ENCODE assay signal across 14 cellular contexts in genomic region chr11:119258180-119258579, GRCh38. TPM values are rescaled to one million over a fixed set of nuclear protein-coding genes. Genes with fewer than 3 reads are reported as not detected.
DNase-seq lines count a peak whose midpoint lies in the region; ATAC-seq and TF ChIP-seq lines count a peak whose summit lies in the region.
"Had no signal": no experiment of that assay in that cellular context is flagged by ENCODE, and none has a peak within 500 bp of the region (broad histone marks: within the 10 kb centered on the region; RNA-seq: fewer than 3 reads in every experiment).

No MANE protein-coding gene starts in this region.

- WGBS in neuronal stem cell (ENCODE audit: extremely low coverage in 2 of 2, insufficient read length in 2 of 2, insufficient replicate concordance in 1 of 2), 2 donors = no CpG with 5 or more reads among the region's 5 CpGs

- H3K36me3 ChIP-seq in Loucy (ENCODE audit: insufficient read depth, low read length) (no peaks in the 10 kb centered on the region), neuronal stem cell (replicated peaks in 1 of 2; ENCODE audit: control insufficient read depth in 2 of 2, insufficient read depth in 2 of 2, low read length in 2 of 2) (peaks cover 0 to 6% of the 10 kb centered on the region in 2 donors)
- H3K36me3 ChIP-seq: adrenal gland, SJCRH30 had no signal

- H3K4me3 ChIP-seq in Loucy (ENCODE audit: low read length, poor library complexity, severe bottlenecking) (peak overlapping the region; percentile 36), neuronal stem cell (ENCODE audit: low read length in 2 of 2) (no peak overlapping the region)
- H3K4me3 ChIP-seq: adrenal gland, SJCRH30, tibial artery had no signal

- H2AFZ ChIP-seq in Loucy (ENCODE audit: low read length) (no peak overlapping the region), neuronal stem cell (ENCODE audit: low read length) (no peak overlapping the region)

- peak overlapping the region; percentile 86 for H3K27ac Mint-ChIP-seq in activated CD4-positive, alpha-beta T cell treated with anti-CD3 and anti-CD28 coated beads, Interleukin-2, amount 10 ng/mL, durations not matched to agents 24 days and 14 days
- H3K27ac Mint-ChIP-seq in activated T-helper 17 cell treated with anti-CD3 and anti-CD28 coated beads, Interleukin-2, amount 50 U/mL, for 72 hours = peak overlapping the region; percentile 14

- ATAC-seq in activated T-helper 17 cell treated with anti-CD3 and anti-CD28 coated beads, Interleukin-2, amount 50 U/mL, for 72 hours (replicated peaks) = no peak

- H3K4me1 ChIP-seq in Loucy (ENCODE audit: insufficient read depth, low read length, poor library complexity, severe bottlenecking) = peaks cover 30% of the 10 kb centered on the region
- H3K4me1 ChIP-seq in neuronal stem cell (ENCODE audit: control insufficient read depth in 2 of 2, insufficient read depth in 1 of 2, low read depth in 1 of 2, low read length in 2 of 2) = peaks cover 0 to 1% of the 10 kb centered on the region in 2 donors
- H3K4me1 ChIP-seq: SJCRH30 had no signal

- no peak overlapping the region for H2AK5ac ChIP-seq in neuronal stem cell (ENCODE audit: low read depth, low read length)

- H4K20me1 ChIP-seq in Loucy (ENCODE audit: insufficient read depth, low read length, poor library complexity, severe bottlenecking) = no peaks in the 10 kb centered on the region

- H3K4me1 Mint-ChIP-seq in activated CD4-positive, alpha-beta T cell treated with anti-CD3 and anti-CD28 coated beads, Interleukin-2, amount 10 ng/mL, durations not matched to agents 24 days and 14 days = peaks cover 44% of the 10 kb centered on the region
- H3K4me1 Mint-ChIP-seq in activated T-helper 17 cell treated with anti-CD3 and anti-CD28 coated beads, Interleukin-2, amount 50 U/mL, for 72 hours = peaks cover 44% of the 10 kb centered on the region

- H3K79me1 ChIP-seq in neuronal stem cell (ENCODE audit: low read depth, low read length) = peaks cover 3% of the 10 kb centered on the region

- H4K91ac ChIP-seq in neuronal stem cell (ENCODE audit: low read depth, low read length, poor library complexity) = no peak overlapping the region

- intact Hi-C loops in activated CD4-positive, alpha-beta T cell treated with anti-CD3 and anti-CD28 coated beads, Interleukin-2, amount 10 ng/mL, durations not matched to agents 24 days and 14 days (cut with micrococcal nuclease) = no loop called here

- 0 out of 2 replicates have a peak, but pooled peaks cover under 1% of the 10 kb centered on the region for H3F3A ChIP-seq in Loucy (ENCODE audit: low read depth)

- peaks cover 18% of the 10 kb centered on the region for H3K36me3 Mint-ChIP-seq in activated CD4-positive, alpha-beta T cell treated with anti-CD3 and anti-CD28 coated beads, Interleukin-2, amount 10 ng/mL, durations not matched to agents 24 days and 14 days (ENCODE audit: low read depth)
- H3K36me3 Mint-ChIP-seq in activated T-helper 17 cell treated with anti-CD3 and anti-CD28 coated beads, Interleukin-2, amount 50 U/mL, for 72 hours (ENCODE audit: low read depth) = peaks cover 8% of the 10 kb centered on the region

- H3K27ac ChIP-seq in neuronal stem cell (replicated peaks; ENCODE audit: low read length) = no peak overlapping the region
- H3K27ac ChIP-seq: adrenal gland, SJCRH30, tibial artery, VCaP had no signal

- H3K9me3 ChIP-seq in Loucy (ENCODE audit: insufficient read depth, low read depth, low read length) (no peaks in the 10 kb centered on the region), neuronal stem cell (replicated peaks in 1 of 2; ENCODE audit: control insufficient read depth in 2 of 2, insufficient read depth in 1 of 2, low read depth in 1 of 2, low read length in 2 of 2) (no peaks in the 10 kb centered on the region)
- H3K9me3 ChIP-seq: adrenal gland, SJCRH30, tibial artery had no signal

- peaks cover 50% of the 10 kb centered on the region for H3K79me2 ChIP-seq in Loucy (ENCODE audit: insufficient read depth, low read length)

- peak overlapping the region; percentile 63 for H3K4me3 Mint-ChIP-seq in activated CD4-positive, alpha-beta T cell treated with anti-CD3 and anti-CD28 coated beads, Interleukin-2, amount 10 ng/mL, durations not matched to agents 24 days and 14 days
- H3K4me3 Mint-ChIP-seq in activated T-helper 17 cell treated with anti-CD3 and anti-CD28 coated beads, Interleukin-2, amount 50 U/mL, for 72 hours = peak overlapping the region; percentile 50

- DNase-seq in activated CD4-positive, alpha-beta T cell treated with anti-CD3 and anti-CD28 coated beads, Interleukin-2, amount 10 ng/mL, durations not matched to agents 24 days and 14 days = peak; percentile 83
- no peak for DNase-seq in activated CD4-positive, alpha-beta T cell treated with anti-CD3 and anti-CD28 coated beads for 48 hours
- DNase-seq in neuronal stem cell (ENCODE audit: low spot score) (no peak), NCI-H226 (no peak), anterior cingulate cortex (lab: John Stamatoyannopoulos, UW) (no peak)
- DNase-seq in stimulated activated CD4-positive, alpha-beta T cell treated with anti-CD3 and anti-CD28 coated beads, Interleukin-12 subunit alpha, Interleukin-12 subunit beta, amount 100 ng/mL, for 4 hours = no peak
- DNase-seq: adrenal gland, mesenchymal stem cell, NCI-H2029 treated with DMSO at 0.1 percent for 48 hours, SJCRH30, tibial artery had no signal

- H4K8ac ChIP-seq in neuronal stem cell (ENCODE audit: low read depth, low read length) = no peak overlapping the region

- no peak overlapping the region for H3K4ac ChIP-seq in neuronal stem cell (ENCODE audit: low read length)

- no peak overlapping the region for H3K14ac ChIP-seq in neuronal stem cell (ENCODE audit: low read length)

- H2BK15ac ChIP-seq in neuronal stem cell (ENCODE audit: low read length) = no peak overlapping the region

- peak overlapping the region; percentile 25 for H3K23ac ChIP-seq in neuronal stem cell (ENCODE audit: low read depth, low read length, poor library complexity)

- H2BK12ac ChIP-seq in neuronal stem cell (ENCODE audit: low read length) = no peak overlapping the region

- no peaks in the 10 kb centered on the region for H3K9me3 Mint-ChIP-seq in activated CD4-positive, alpha-beta T cell treated with anti-CD3 and anti-CD28 coated beads, Interleukin-2, amount 10 ng/mL, durations not matched to agents 24 days and 14 days
- no peaks in the 10 kb centered on the region for H3K9me3 Mint-ChIP-seq in activated T-helper 17 cell treated with anti-CD3 and anti-CD28 coated beads, Interleukin-2, amount 50 U/mL, for 72 hours

- no peak overlapping the region for H2BK5ac ChIP-seq in neuronal stem cell (ENCODE audit: low read length)

- no peaks in the 10 kb centered on the region for H3K27me3 ChIP-seq in Loucy (ENCODE audit: insufficient read depth, low read length, poor library complexity, severe bottlenecking)
- H3K27me3 ChIP-seq in neuronal stem cell (ENCODE audit: control insufficient read depth in 3 of 3, insufficient read depth in 3 of 3, low read depth in 1 of 3, low read length in 3 of 3) = no peaks in the 10 kb centered on the region
- H3K27me3 ChIP-seq: adrenal gland, SJCRH30, tibial artery had no signal

- H3K18ac ChIP-seq in neuronal stem cell (ENCODE audit: low read length) = no peak overlapping the region

- H3K9ac ChIP-seq in Loucy (ENCODE audit: low read depth, low read length, poor library complexity, severe bottlenecking) = no peak overlapping the region
- H3K9ac ChIP-seq in neuronal stem cell (ENCODE audit: low read depth, low read length, poor library complexity) = no peak overlapping the region

- no peak for TF ChIP-seq CTCF in Loucy (conservative IDR thresholded peaks at IDR 0.05; ENCODE audit: low read length)

- no peak overlapping the region for H2BK120ac ChIP-seq in neuronal stem cell (ENCODE audit: low read depth, low read length)

- H3K9me2 ChIP-seq in Loucy (replicated peaks; ENCODE audit: low read depth, low read length) = no peaks in the 10 kb centered on the region

- H3K4me2 ChIP-seq in Loucy (ENCODE audit: low read depth, low read length, poor library complexity, severe bottlenecking) (peak overlapping the region; percentile 58), neuronal stem cell (ENCODE audit: insufficient read depth, low read length, poor library complexity, severe bottlenecking) (no peak overlapping the region)

- H3K27me3 Mint-ChIP-seq in activated CD4-positive, alpha-beta T cell treated with anti-CD3 and anti-CD28 coated beads, Interleukin-2, amount 10 ng/mL, durations not matched to agents 24 days and 14 days = no peaks in the 10 kb centered on the region
- no peaks in the 10 kb centered on the region for H3K27me3 Mint-ChIP-seq in activated T-helper 17 cell treated with anti-CD3 and anti-CD28 coated beads, Interleukin-2, amount 50 U/mL, for 72 hours

RNA-seq across cellular contexts. Expression of gene CBL, which starts 52.0 kb away (rescaled TPM):
- total RNA-seq in activated CD4-positive, alpha-beta T cell treated with anti-CD3 and anti-CD28 coated beads, Interleukin-2, amount 10 ng/mL, durations not matched to agents 24 days and 14 days = 36.4 and 36.5 TPM in 2 replicates
- total RNA-seq in activated T-helper 17 cell treated with anti-CD3 and anti-CD28 coated beads, Interleukin-2, amount 50 U/mL, for 72 hours = 10 to 100 TPM; 35.9 to 41.7 TPM
- polyA plus RNA-seq in neuronal stem cell (2013, experiment 1 of 2) = 10.7 TPM
- polyA plus RNA-seq in neuronal stem cell (2013, experiment 2 of 2) = 11.0 TPM

RNA-seq across cellular contexts. Expression of gene MCAM, which starts 58.8 kb away (rescaled TPM):
- 7.5 and 8.1 TPM in 2 replicates for total RNA-seq in activated CD4-positive, alpha-beta T cell treated with anti-CD3 and anti-CD28 coated beads, Interleukin-2, amount 10 ng/mL, durations not matched to agents 24 days and 14 days
- 10 to 100 TPM in 1 of 2 donors, 1 to 10 TPM in 1; 8.2 to 31.1 TPM for total RNA-seq in activated T-helper 17 cell treated with anti-CD3 and anti-CD28 coated beads, Interleukin-2, amount 50 U/mL, for 72 hours
- polyA plus RNA-seq in neuronal stem cell (2013, experiment 1 of 2) = 20.2 TPM
- polyA plus RNA-seq in neuronal stem cell (2013, experiment 2 of 2) = 19.8 TPM
